24 cellular contexts compared by ENCODE assay signal in the genomic region with DNA sequence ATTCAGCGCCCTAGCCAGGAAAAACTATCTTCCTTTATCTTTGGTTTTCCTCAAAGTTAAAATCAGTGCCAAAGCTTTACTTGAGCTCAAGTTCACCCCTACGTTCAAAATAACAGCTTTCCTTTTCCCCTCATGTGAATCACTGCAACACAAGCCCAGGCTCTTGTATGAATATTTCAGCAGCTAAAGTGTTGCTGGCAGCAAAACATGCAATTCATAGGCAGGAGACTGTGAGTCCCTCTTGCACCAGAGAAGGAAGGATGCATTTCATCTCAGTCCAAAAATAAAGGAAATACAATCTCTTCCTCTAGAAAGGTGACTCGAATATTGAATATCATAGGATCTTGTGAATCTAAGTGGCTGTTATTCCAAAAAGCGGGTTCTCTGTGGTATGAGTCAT.
"Had no signal": no experiment of that assay in that cellular context is flagged by ENCODE, and none has a peak within 500 bp of the region (broad histone marks: within the 10 kb centered on the region; RNA-seq: fewer than 3 reads in every experiment).

No MANE protein-coding gene starts in this region.

- DNase-seq: naive thymus-derived CD4-positive, alpha-beta T cell; natural killer cell; pancreas; right cardiac atrium; right lobe of liver; sigmoid colon; small intestine; stimulated activated CD4-positive, alpha-beta T cell treated with anti-CD3 and anti-CD28 coated beads, Interleukin-15, amount 100 ng/mL, for 24 hours; stimulated activated CD4-positive, alpha-beta T cell treated with anti-CD3 and anti-CD28 coated beads, Interleukin-2, amount 100 ng/mL, for 24 hours; stimulated activated CD4-positive, alpha-beta T cell treated with anti-CD3 and anti-CD28 coated beads, Interleukin-2, amount 100 ng/mL, for 48 hours; stimulated activated CD4-positive, alpha-beta T cell treated with anti-CD3 and anti-CD28 coated beads, Interleukin-4, amount 100 ng/mL, for 24 hours; stimulated activated naive B cell treated with anti-CD40 and anti-IgM and Interleukin-4, amounts not matched to agents 10 μg/mL and 1 μg/mL and 100 μg/mL, for 72 hours; stimulated activated naive CD4-positive, alpha-beta T cell treated with Interleukin-2 at 50 U/mL for 16 hours; stomach; thyroid gland; trophoblast cell; upper lobe of left lung had no signal

- H3K4me3 ChIP-seq: pancreas, prostate gland, right lobe of liver, sigmoid colon, stomach, thoracic aorta, thyroid gland, tibial nerve, upper lobe of left lung, vagina had no signal

- H3K4me1 Mint-ChIP-seq: naive thymus-derived CD4-positive, alpha-beta T cell; natural killer cell; stimulated activated effector memory CD8-positive, alpha-beta T cell treated with anti-CD3 and anti-CD28 coated beads, Interleukin-12 subunit alpha, Interleukin-12 subunit beta, amount 100 ng/mL, for 72 hours; stimulated activated naive B cell treated with anti-CD40 and anti-IgM and Interleukin-4, amounts not matched to agents 10 μg/mL and 1 μg/mL and 100 μg/mL, for 72 hours had no signal

- H3K4me3 Mint-ChIP-seq: naive thymus-derived CD4-positive, alpha-beta T cell; natural killer cell; nephron; stimulated activated effector memory CD8-positive, alpha-beta T cell treated with anti-CD3 and anti-CD28 coated beads, Interleukin-12 subunit alpha, Interleukin-12 subunit beta, amount 100 ng/mL, for 72 hours; stimulated activated naive B cell treated with anti-CD40 and anti-IgM and Interleukin-4, amounts not matched to agents 10 μg/mL and 1 μg/mL and 100 μg/mL, for 72 hours; stimulated activated naive CD8-positive, alpha-beta T cell treated with anti-CD3 and anti-CD28 coated beads, Interleukin-15, Interleukin-2, amounts not matched to agents 100 ng/mL and 50 ng/mL, for 24 hours had no signal

- H3K27me3 Mint-ChIP-seq: naive thymus-derived CD4-positive, alpha-beta T cell; stimulated activated naive B cell treated with anti-CD40 and anti-IgM and Interleukin-4, amounts not matched to agents 10 μg/mL and 1 μg/mL and 100 μg/mL, for 72 hours; stimulated activated naive CD8-positive, alpha-beta T cell treated with anti-CD3 and anti-CD28 coated beads, Interleukin-15, Interleukin-2, amounts not matched to agents 100 ng/mL and 50 ng/mL, for 24 hours had no signal

- H3K27ac ChIP-seq: pancreas, prostate gland, right lobe of liver, sigmoid colon, stomach, thoracic aorta, thyroid gland, tibial nerve, upper lobe of left lung, vagina had no signal

- H3K27ac Mint-ChIP-seq: naive thymus-derived CD4-positive, alpha-beta T cell; natural killer cell; nephron; stimulated activated effector memory CD8-positive, alpha-beta T cell treated with anti-CD3 and anti-CD28 coated beads, Interleukin-12 subunit alpha, Interleukin-12 subunit beta, amount 100 ng/mL, for 72 hours; stimulated activated naive B cell treated with anti-CD40 and anti-IgM and Interleukin-4, amounts not matched to agents 10 μg/mL and 1 μg/mL and 100 μg/mL, for 72 hours; stimulated activated naive CD8-positive, alpha-beta T cell treated with anti-CD3 and anti-CD28 coated beads, Interleukin-15, Interleukin-2, amounts not matched to agents 100 ng/mL and 50 ng/mL, for 24 hours had no signal

- H3K4me1 ChIP-seq: pancreas, prostate gland, right lobe of liver, sigmoid colon, stomach, thyroid gland, tibial nerve, upper lobe of left lung, vagina had no signal

- ATAC-seq: naive thymus-derived CD4-positive, alpha-beta T cell; natural killer cell; pancreas; right cardiac atrium; right lobe of liver; stimulated activated effector memory CD8-positive, alpha-beta T cell treated with anti-CD3 and anti-CD28 coated beads, Interleukin-12 subunit alpha, Interleukin-12 subunit beta, amount 100 ng/mL, for 72 hours; stimulated activated naive B cell treated with anti-CD40 and anti-IgM and Interleukin-4, amounts not matched to agents 10 μg/mL and 1 μg/mL and 100 μg/mL, for 72 hours had no signal

- H3K9me3 ChIP-seq: pancreas, prostate gland, right lobe of liver, sigmoid colon, stomach, thoracic aorta, thyroid gland, tibial nerve, upper lobe of left lung, vagina had no signal

- H3K36me3 ChIP-seq: pancreas, prostate gland, right lobe of liver, sigmoid colon, stomach, thoracic aorta, thyroid gland, tibial nerve, upper lobe of left lung, vagina had no signal

- H3K36me3 Mint-ChIP-seq: naive thymus-derived CD4-positive, alpha-beta T cell; natural killer cell; stimulated activated effector memory CD8-positive, alpha-beta T cell treated with anti-CD3 and anti-CD28 coated beads, Interleukin-12 subunit alpha, Interleukin-12 subunit beta, amount 100 ng/mL, for 72 hours; stimulated activated naive B cell treated with anti-CD40 and anti-IgM and Interleukin-4, amounts not matched to agents 10 μg/mL and 1 μg/mL and 100 μg/mL, for 72 hours had no signal

- H3K9me3 Mint-ChIP-seq: nephron had no signal

- H3K27me3 ChIP-seq: pancreas, right lobe of liver, sigmoid colon, stomach, thyroid gland, tibial nerve, upper lobe of left lung, vagina had no signal
